Comparison of ENCODE assay signal across 16 cellular contexts in the genomic region with DNA sequence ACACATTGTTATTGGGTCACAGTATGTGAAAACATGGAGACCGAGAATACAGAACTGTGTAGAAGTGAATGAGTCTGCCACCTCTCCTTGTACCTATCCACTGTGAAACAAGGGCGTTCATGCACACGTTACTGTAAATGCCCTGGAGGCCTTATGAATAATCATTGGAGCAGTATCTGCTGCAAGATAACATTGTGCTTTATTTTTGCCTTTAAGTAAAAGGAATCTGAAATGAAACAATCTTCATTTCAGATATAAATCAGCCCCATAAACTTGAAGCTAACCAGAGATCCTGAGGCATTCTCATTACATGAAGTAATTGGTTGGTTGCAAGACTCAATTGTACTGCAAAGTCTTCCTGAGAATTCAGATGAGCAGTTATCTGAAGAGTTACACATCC.
"Had no signal": no experiment of that assay in that cellular context is flagged by ENCODE, and none has a peak within 500 bp of the region (broad histone marks: within the 10 kb centered on the region; RNA-seq: fewer than 3 reads in every experiment).

No MANE protein-coding gene starts in this region.

- H3K9ac ChIP-seq: parathyroid adenoma had no signal

- H3K9me3 Mint-ChIP-seq: activated naive CD4-positive, alpha-beta T cell treated with anti-CD3 and anti-CD28 coated beads, Interleukin-2, amount 50 U/mL, for 24 hours; T-helper 1 cell treated with Interleukin-12 subunit alpha and Interleukin-12 subunit beta and Interleukin-4 antibody, amounts not matched to agents 30 μg/mL and 1 μg/mL, for 36 hours had no signal

- DNase-seq: activated CD4-positive, alpha-beta T cell treated with anti-CD3 and anti-CD28 coated beads, Interleukin-2, amount 50 U/mL, for 1 hour; activated gamma-delta T cell; activated T-cell treated with anti-CD3 and anti-CD28 coated beads, Interleukin-2, amount 50 U/mL, for 72 hours; dermis blood vessel endothelial cell; effector memory CD4-positive, alpha-beta T cell; heart right ventricle; sigmoid colon; spleen; stimulated activated CD4-positive, alpha-beta T cell treated with anti-CD3 and anti-CD28 coated beads, Interleukin-4, amount 100 ng/mL, for 4 hours had no signal

- ATAC-seq: activated CD4-positive, CD25-positive, alpha-beta regulatory T cell treated with anti-CD3 and anti-CD28 coated beads, Interleukin-2, amount 50 U/mL, for 24 hours; activated T-cell treated with anti-CD3 and anti-CD28 coated beads, Interleukin-2, amount 50 U/mL, for 72 hours; heart right ventricle; stimulated activated memory B cell treated with anti-CD40 and anti-IgM and Interleukin-4, amounts not matched to agents 10 μg/mL and 1 μg/mL and 100 μg/mL, for 72 hours had no signal

- H3K4me1 ChIP-seq: parathyroid adenoma, spleen had no signal

- H2AFZ ChIP-seq: parathyroid adenoma had no signal

- H3K27ac ChIP-seq: cardiac muscle cell, heart right ventricle, parathyroid adenoma, spleen had no signal

- H3K4me1 Mint-ChIP-seq: activated naive CD4-positive, alpha-beta T cell treated with anti-CD3 and anti-CD28 coated beads, Interleukin-2, amount 50 U/mL, for 24 hours had no signal

- H3K4me3 Mint-ChIP-seq: activated naive CD4-positive, alpha-beta T cell treated with anti-CD3 and anti-CD28 coated beads, Interleukin-2, amount 50 U/mL, for 24 hours; activated T-cell treated with anti-CD3 and anti-CD28 coated beads, Interleukin-2, amount 50 U/mL, for 72 hours; nephron; stimulated activated memory B cell treated with anti-CD40 and anti-IgM and Interleukin-4, amounts not matched to agents 10 μg/mL and 1 μg/mL and 100 μg/mL, for 72 hours; T-helper 1 cell treated with Interleukin-12 subunit alpha and Interleukin-12 subunit beta and Interleukin-4 antibody, amounts not matched to agents 30 μg/mL and 1 μg/mL, for 36 hours had no signal

- H3K27me3 ChIP-seq: cardiac muscle cell, heart right ventricle, sigmoid colon, spleen had no signal

- H3K27me3 Mint-ChIP-seq: activated naive CD4-positive, alpha-beta T cell treated with anti-CD3 and anti-CD28 coated beads, Interleukin-2, amount 50 U/mL, for 24 hours; stimulated activated memory B cell treated with anti-CD40 and anti-IgM and Interleukin-4, amounts not matched to agents 10 μg/mL and 1 μg/mL and 100 μg/mL, for 72 hours had no signal

- H3K79me2 ChIP-seq: parathyroid adenoma had no signal

- H3K27ac Mint-ChIP-seq: stimulated activated memory B cell treated with anti-CD40 and anti-IgM and Interleukin-4, amounts not matched to agents 10 μg/mL and 1 μg/mL and 100 μg/mL, for 72 hours; T-helper 1 cell treated with Interleukin-12 subunit alpha and Interleukin-12 subunit beta and Interleukin-4 antibody, amounts not matched to agents 30 μg/mL and 1 μg/mL, for 36 hours had no signal

- H3K36me3 ChIP-seq: cardiac muscle cell had no signal

- H3K9me3 ChIP-seq: sigmoid colon had no signal

- H3K4me3 ChIP-seq: cardiac muscle cell, heart right ventricle, sigmoid colon, spleen had no signal
